ENCODE assay signal across 8 cellular contexts in genomic region chr20:56358600-56359211, GRCh38. TPM values are rescaled to one million over a fixed set of nuclear protein-coding genes. Genes with fewer than 3 reads are reported as not detected.
A peak's percentile ranks its signal among the peaks of the same experiment; 100 is the strongest.
DNase-seq lines count a peak whose midpoint lies in the region; ATAC-seq and TF ChIP-seq lines count a peak whose summit lies in the region.

Gene FAM210B, plus strand, starts transcription at chr20:56358974. Its CDS starts 32 bp downstream, at chr20:56359006.

- TF ChIP-seq POLR2A in thyroid gland (IDR thresholded peaks at IDR 0.05) = peak in 1 of 2 donors; percentile 60

- H3K27ac ChIP-seq in parathyroid adenoma = peak within 1 kb of the TSS; percentile 43
- H3K27ac ChIP-seq in thyroid gland = peak within 1 kb of the TSS; percentile 39 to 52 (median 51)

- H3K9ac ChIP-seq in adipocyte (ENCODE audit: low read length) (peak within 1 kb of the TSS; percentile 95), parathyroid adenoma (peak within 1 kb of the TSS; percentile 83)

- peaks cover 5% of the 10 kb centered on the region for H3K36me3 ChIP-seq in adipocyte (ENCODE audit: control insufficient read depth, insufficient read depth, low read length, severe bottlenecking)
- H3K36me3 ChIP-seq in parathyroid adenoma (ENCODE audit: control insufficient read depth, insufficient read depth, low read length) = no peaks in the 10 kb centered on the region
- H3K36me3 ChIP-seq in thyroid gland = no peaks in the 10 kb centered on the region

- H3K4me3 ChIP-seq in adipocyte (ENCODE audit: low read length) (peak within 1 kb of the TSS; percentile 95), parathyroid adenoma (ENCODE audit: low read depth, low read length) (peak within 1 kb of the TSS; percentile 56), thyroid gland (replicated peaks in 1 of 3) (peak within 1 kb of the TSS; percentile 73 to 95 (median 93))

- no peak for TF ChIP-seq CTCF in parathyroid adenoma (IDR thresholded peaks at IDR 0.05)
- TF ChIP-seq CTCF in thyroid gland (IDR thresholded peaks at IDR 0.05) = no peak

- H2AFZ ChIP-seq in parathyroid adenoma = peak within 1 kb of the TSS; percentile 90

- H3K9me3 ChIP-seq in adipocyte (ENCODE audit: control insufficient read depth, low read length) (no peaks in the 10 kb centered on the region), parathyroid adenoma (ENCODE audit: control insufficient read depth, low read length) (no peaks in the 10 kb centered on the region), thyroid gland (no peaks in the 10 kb centered on the region)

- ATAC-seq in HG02571 (IDR thresholded peaks at IDR 0.05; ENCODE audit: unreplicated experiment) (peak; percentile 91), Right ventricle myocardium superior (ENCODE audit: poor library complexity) (peak; percentile 97)

- peak within 1 kb of the TSS; percentile 66 for H3K4me2 ChIP-seq in parathyroid adenoma (ENCODE audit: low read length)

- peaks cover 18% of the 10 kb centered on the region for H3K4me1 ChIP-seq in adipocyte (ENCODE audit: control insufficient read depth, insufficient read depth, low read length)
- H3K4me1 ChIP-seq in parathyroid adenoma = peaks cover 9% of the 10 kb centered on the region
- peaks cover 12 to 14% of the 10 kb centered on the region in 2 donors for H3K4me1 ChIP-seq in thyroid gland

- peaks cover 6% of the 10 kb centered on the region for H3K79me2 ChIP-seq in parathyroid adenoma

- peak; percentile 99 for DNase-seq in GM03348 (ENCODE audit: low spot score)
- peak; percentile 79 for DNase-seq in NCI-H1048 (lab: John Stamatoyannopoulos, UW)
- DNase-seq in SW 1271 (lab: John Stamatoyannopoulos, UW) = peak; percentile 67 to 89
- DNase-seq in adipocyte (ENCODE audit: low read depth) = peak; percentile 97
- peak; percentile 93 for DNase-seq in Right ventricle myocardium superior
- peak; percentile 88 to 89 for DNase-seq in thyroid gland

- no peaks in the 10 kb centered on the region for H3K27me3 ChIP-seq in adipocyte (replicated peaks; ENCODE audit: control insufficient read depth, insufficient read depth, low read length)
- H3K27me3 ChIP-seq in parathyroid adenoma (ENCODE audit: control insufficient read depth, insufficient read depth, low read length) = no peaks in the 10 kb centered on the region
- no peaks in the 10 kb centered on the region for H3K27me3 ChIP-seq in thyroid gland

- intact Hi-C loops in Right ventricle myocardium superior (cut with DNase I) (no loop called here), thyroid gland (cut with DNase I) (no loop called here)

- WGBS in thyroid gland, 2 donors = 3 to 9% methylated on average over 4 to 11 of the region's 63 CpGs

RNA-seq across cellular contexts. Expression of gene FAM210B, which starts in this region (rescaled TPM):
- total RNA-seq in Right ventricle myocardium superior = 61.3 TPM
- total RNA-seq in thyroid gland = 10 to 100 TPM; 30.8 to 41.5 (median 38.8) TPM

Comparison
In these comparisons a context has a peak if more than half of its experiments do, and no peak if none do; other contexts are left out.
1. Peak in every context shown above with its lines: DNase-seq, ATAC-seq, H3K4me3 ChIP-seq and H3K27ac ChIP-seq.